8 cellular contexts compared by ENCODE assay signal in genomic region chr20:2509468-2509781, GRCh38. TPM values are rescaled to one million over a fixed set of nuclear protein-coding genes. Genes with fewer than 3 reads are reported as not detected.
DNase-seq lines count a peak whose midpoint lies in the region; ATAC-seq and TF ChIP-seq lines count a peak whose summit lies in the region.

No MANE protein-coding gene starts in this region.

- WGBS in mesendoderm (ENCODE audit: extremely low coverage, insufficient coverage, low lambda C conversion rate) = no CpG with 5 or more reads among the region's 9 CpGs
- 70 to 71% methylated on average over 9 of the region's 9 CpGs for WGBS in upper lobe of left lung, 2 donors

- H3K27me3 Mint-ChIP-seq in activated naive CD4-positive, alpha-beta T cell treated with anti-CD3 and anti-CD28 coated beads, Interleukin-2, amount 50 U/mL, for 24 hours = peaks cover 13% of the 10 kb centered on the region

- peak overlapping the region; percentile 88 for H3K56ac ChIP-seq in mesendoderm (ENCODE audit: low read length)

- no peak overlapping the region for H3K18ac ChIP-seq in mesendoderm (ENCODE audit: low read length)

- in situ Hi-C loops in brain microvascular endothelial cell (cut with HindIII; ENCODE audit: low pct_ligation_motif_present, low sequenced_read_pairs) = no loop called here

- no peak overlapping the region for H2BK15ac ChIP-seq in mesendoderm (replicated peaks; ENCODE audit: low read depth)

- no peak overlapping the region for H2BK5ac ChIP-seq in mesendoderm (ENCODE audit: low read length)

- H3K36me3 ChIP-seq in brain microvascular endothelial cell (replicated peaks) = no peaks in the 10 kb centered on the region
- H3K36me3 ChIP-seq in mesendoderm (ENCODE audit: control insufficient read depth, insufficient read depth, low read length) = no peaks in the 10 kb centered on the region
- H3K36me3 ChIP-seq in upper lobe of left lung = no peaks in the 10 kb centered on the region

- peak overlapping the region; percentile 99 for H3K4me2 ChIP-seq in mesendoderm (ENCODE audit: low read length)

- H3K4ac ChIP-seq in mesendoderm (ENCODE audit: low read depth, low read length) = no peak overlapping the region

- no peaks in the 10 kb centered on the region for H3K9me3 ChIP-seq in upper lobe of left lung

- no peak overlapping the region for H4K8ac ChIP-seq in mesendoderm (ENCODE audit: low read depth, low read length)

- H3K27ac ChIP-seq in brain microvascular endothelial cell (no peak overlapping the region), mesendoderm (ENCODE audit: low read depth, low read length) (no peak overlapping the region), upper lobe of left lung (peak overlapping the region; percentile 83 to 90 (median 88))

- H3K9ac ChIP-seq in mesendoderm (ENCODE audit: low read length) = peak overlapping the region; percentile 77

- peaks cover 5% of the 10 kb centered on the region for H3K36me3 Mint-ChIP-seq in activated naive CD4-positive, alpha-beta T cell treated with anti-CD3 and anti-CD28 coated beads, Interleukin-2, amount 50 U/mL, for 24 hours

- peaks cover 8% of the 10 kb centered on the region for H3K4me1 ChIP-seq in mesendoderm (ENCODE audit: control insufficient read depth, low read depth, low read length)
- peaks cover 13 to 17% (median 14%) of the 10 kb centered on the region in 4 donors for H3K4me1 ChIP-seq in upper lobe of left lung

- TF ChIP-seq CTCF in brain microvascular endothelial cell (IDR thresholded peaks at IDR 0.05; ENCODE audit: low read depth, low read length, missing control alignments) = no peak
- TF ChIP-seq CTCF in upper lobe of left lung (IDR thresholded peaks at IDR 0.05) = no peak

- ATAC-seq in upper lobe of left lung (ENCODE audit: low FRiP score in 2 of 2) (no peak), GM19452 (IDR thresholded peaks at IDR 0.05; ENCODE audit: unreplicated experiment) (no peak), HG02759 (IDR thresholded peaks at IDR 0.05; ENCODE audit: unreplicated experiment) (no peak)

- H3K79me1 ChIP-seq in mesendoderm (ENCODE audit: low read length) = peaks cover 1% of the 10 kb centered on the region

- TF ChIP-seq EP300 in upper lobe of left lung (IDR thresholded peaks at IDR 0.05) = no peak

- H3K4me1 Mint-ChIP-seq in activated naive CD4-positive, alpha-beta T cell treated with anti-CD3 and anti-CD28 coated beads, Interleukin-2, amount 50 U/mL, for 24 hours = peaks cover 23% of the 10 kb centered on the region

- H3K23ac ChIP-seq in mesendoderm (ENCODE audit: low read length) = no peak overlapping the region

- no peaks in the 10 kb centered on the region for H3K9me3 Mint-ChIP-seq in activated naive CD4-positive, alpha-beta T cell treated with anti-CD3 and anti-CD28 coated beads, Interleukin-2, amount 50 U/mL, for 24 hours

- H2AK5ac ChIP-seq in mesendoderm (ENCODE audit: low read length) = no peak overlapping the region

- H3K4me3 ChIP-seq in brain microvascular endothelial cell (ENCODE audit: low read depth, low read length) = peak overlapping the region; percentile 95
- H3K4me3 ChIP-seq in mesendoderm (ENCODE audit: low read length) = peak overlapping the region; percentile 51
- H3K4me3 ChIP-seq in upper lobe of left lung = peak overlapping the region; percentile 70 to 88 (median 80)

- no peaks in the 10 kb centered on the region for H3K79me2 ChIP-seq in mesendoderm (ENCODE audit: control insufficient read depth, insufficient read depth, low read length)

- peak overlapping the region; percentile 100 for H3K27ac Mint-ChIP-seq in activated naive CD4-positive, alpha-beta T cell treated with anti-CD3 and anti-CD28 coated beads, Interleukin-2, amount 50 U/mL, for 24 hours

- H4K5ac ChIP-seq in mesendoderm (ENCODE audit: low read length) = no peak overlapping the region

- no peak for TF ChIP-seq POLR2A in upper lobe of left lung (IDR thresholded peaks at IDR 0.05)

- DNase-seq in activated naive CD4-positive, alpha-beta T cell treated with Interleukin-2 at 50 U/mL for 16 hours = no peak
- no peak for DNase-seq in brain microvascular endothelial cell
- peak; percentile 65 for DNase-seq in mesendoderm
- DNase-seq in upper lobe of left lung = peak in 1 of 2 donors; percentile 74
- no peak for DNase-seq in activated effector memory CD4-positive, alpha-beta T cell treated with Interleukin-2 at 50 U/mL for 16 hours

- H3K4me3 Mint-ChIP-seq in activated naive CD4-positive, alpha-beta T cell treated with anti-CD3 and anti-CD28 coated beads, Interleukin-2, amount 50 U/mL, for 24 hours = peak overlapping the region; percentile 100

- no peaks in the 10 kb centered on the region for H3K27me3 ChIP-seq in brain microvascular endothelial cell (replicated peaks)
- H3K27me3 ChIP-seq in mesendoderm (ENCODE audit: insufficient read depth, low read length, poor library complexity) = peaks cover 4% of the 10 kb centered on the region
- no peaks in the 10 kb centered on the region for H3K27me3 ChIP-seq in upper lobe of left lung

- no peak overlapping the region for H2BK120ac ChIP-seq in mesendoderm (ENCODE audit: low read depth, low read length)

RNA-seq across cellular contexts. Expression of gene ZNF343, which starts 0.7 kb away (rescaled TPM):
- polyA plus RNA-seq in mesendoderm (2013, experiment 1 of 2) = 1.4 TPM
- 1.2 TPM for polyA plus RNA-seq in mesendoderm (2013, experiment 2 of 2)
- 10 to 100 TPM in 1 of 6 donors, 1 to 10 TPM in 5; 8.4 to 13.3 (median 8.9) TPM for total RNA-seq in upper lobe of left lung

RNA-seq across cellular contexts. Expression of gene TMC2, which starts 26.9 kb away (rescaled TPM):
- polyA plus RNA-seq in mesendoderm (2013, experiment 1 of 2) = not detected
- polyA plus RNA-seq in mesendoderm (2013, experiment 2 of 2) = 0.01 TPM
- under 1 TPM in 4 of 6 donors, not detected in 2; 0.22 to 0.57 (median 0.41) TPM for total RNA-seq in upper lobe of left lung

RNA-seq across cellular contexts. Expression of gene SNRPB, which starts 38.8 kb away (rescaled TPM):
- polyA plus RNA-seq in mesendoderm (2013, experiment 1 of 2) = 487 TPM
- 482 TPM for polyA plus RNA-seq in mesendoderm (2013, experiment 2 of 2)
- total RNA-seq in upper lobe of left lung = 100 to 1,000 TPM in 5 of 6 donors, 10 to 100 TPM in 1; 54.5 to 216 (median 123) TPM

Comparison
In these comparisons a context has a peak if more than half of its experiments do, and no peak if none do; other contexts are left out.
1. H3K27ac ChIP-seq: peak in upper lobe of left lung (4 of 4); none in brain microvascular endothelial cell (single experiment) and mesendoderm (single experiment).
2. Peak in every context shown above with its lines, with median percentiles within 50 percentile points of each other: H3K4me3 ChIP-seq.